In the genomic region with DNA sequence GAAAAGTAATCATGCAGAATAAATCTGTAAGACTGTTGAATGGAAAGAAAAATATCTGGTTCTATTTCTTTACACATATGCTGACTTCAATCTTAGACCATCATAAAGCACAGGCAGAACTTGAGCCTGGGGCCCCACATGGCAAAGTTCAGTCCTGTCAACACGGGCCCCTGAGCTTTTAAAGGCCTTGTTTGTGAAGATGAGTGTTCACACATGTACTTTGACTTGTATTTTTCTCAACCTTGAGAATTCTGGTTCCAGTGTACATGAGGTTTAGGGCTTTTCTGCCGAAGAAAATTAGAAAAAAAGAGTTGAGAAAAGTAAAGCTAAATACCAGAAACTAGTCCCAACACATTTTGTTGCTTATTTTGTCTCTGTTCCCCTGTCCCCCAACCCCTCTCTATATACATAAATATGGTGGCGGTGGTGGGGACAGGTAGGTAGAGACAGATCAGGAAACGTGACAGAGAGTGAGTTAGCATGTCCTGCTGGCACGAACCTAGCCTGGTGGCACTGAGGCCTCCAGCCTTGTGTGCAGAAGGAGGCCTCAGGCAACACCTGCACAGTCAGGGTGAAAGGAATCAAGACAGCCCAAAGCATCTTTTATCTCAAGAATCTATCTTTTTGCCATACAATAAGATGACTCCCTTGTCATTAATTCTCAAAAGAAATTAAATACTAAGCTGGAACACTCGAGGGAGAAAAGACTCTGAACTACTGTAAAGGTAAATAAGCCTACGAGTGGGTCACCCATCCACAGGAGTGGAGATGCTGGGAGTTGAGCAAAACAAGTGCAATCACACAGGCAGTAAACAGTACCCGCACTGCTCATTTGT, we compare ENCODE assay signal across 1 cellular context.
TF ChIP-seq lines count a peak whose summit lies in the region.

No MANE protein-coding gene starts in this region.

TF ChIP-seq in HepG2, 621 proteins besides CTCF, POLR2A, EP300 and RAD21 (continued from another document and continues in another):
- TF ChIP-seq NFIC (IDR thresholded peaks at IDR 0.05; ENCODE audit: low read length): peak; percentile 89
- TF ChIP-seq ZNF7 (CRISPR knock-in tag; IDR thresholded peaks at IDR 0.05): peak; percentile 64; the same call in 1 of the 2 replicates
- TF ChIP-seq, protein P1, sequence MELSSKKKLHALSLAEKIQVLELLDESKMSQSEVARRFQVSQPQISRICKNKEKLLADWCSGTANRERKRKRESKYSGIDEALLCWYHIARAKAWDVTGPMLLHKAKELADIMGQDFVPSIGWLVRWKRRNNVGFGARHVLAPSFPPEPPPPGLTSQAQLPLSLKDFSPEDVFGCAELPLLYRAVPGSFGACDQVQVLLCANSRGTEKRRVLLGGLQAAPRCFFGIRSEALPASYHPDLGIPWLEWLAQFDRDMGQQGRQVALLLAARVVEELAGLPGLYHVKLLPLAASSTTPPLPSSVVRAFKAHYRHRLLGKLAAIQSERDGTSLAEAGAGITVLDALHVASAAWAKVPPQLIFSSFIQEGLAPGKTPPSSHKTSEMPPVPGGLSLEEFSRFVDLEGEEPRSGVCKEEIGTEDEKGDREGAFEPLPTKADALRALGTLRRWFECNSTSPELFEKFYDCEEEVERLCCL (CRISPR knock-in tag; IDR thresholded peaks at IDR 0.05; ENCODE audit: borderline replicate concordance): no peak
- peak; percentile 66; the same call in 1 of the 2 replicates for TF ChIP-seq ZNF792 (CRISPR knock-in tag; IDR thresholded peaks at IDR 0.05)
- TF ChIP-seq, protein P2, sequence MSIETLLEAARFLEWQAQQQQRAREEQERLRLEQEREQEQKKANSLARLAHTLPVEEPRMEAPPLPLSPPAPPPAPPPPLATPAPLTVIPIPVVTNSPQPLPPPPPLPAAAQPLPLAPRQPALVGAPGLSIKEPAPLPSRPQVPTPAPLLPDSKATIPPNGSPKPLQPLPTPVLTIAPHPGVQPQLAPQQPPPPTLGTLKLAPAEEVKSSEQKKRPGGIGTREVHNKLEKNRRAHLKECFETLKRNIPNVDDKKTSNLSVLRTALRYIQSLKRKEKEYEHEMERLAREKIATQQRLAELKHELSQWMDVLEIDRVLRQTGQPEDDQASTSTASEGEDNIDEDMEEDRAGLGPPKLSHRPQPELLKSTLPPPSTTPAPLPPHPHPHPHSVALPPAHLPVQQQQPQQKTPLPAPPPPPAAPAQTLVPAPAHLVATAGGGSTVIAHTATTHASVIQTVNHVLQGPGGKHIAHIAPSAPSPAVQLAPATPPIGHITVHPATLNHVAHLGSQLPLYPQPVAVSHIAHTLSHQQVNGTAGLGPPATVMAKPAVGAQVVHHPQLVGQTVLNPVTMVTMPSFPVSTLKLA (IDR thresholded peaks at IDR 0.05): peak; percentile 56
- TF ChIP-seq ZNF260 (CRISPR knock-in tag; IDR thresholded peaks at IDR 0.05; ENCODE audit: borderline replicate concordance, low read depth): no peak
- peak; percentile 67; the same call in 1 of the 2 replicates for TF ChIP-seq MIXL1 (CRISPR knock-in tag; IDR thresholded peaks at IDR 0.05)
- no peak for TF ChIP-seq HNRNPLL (IDR thresholded peaks at IDR 0.05; ENCODE audit: low read depth, low read length, poor library complexity, severe bottlenecking)
- TF ChIP-seq BHLHE40 (IDR thresholded peaks at IDR 0.05; ENCODE audit: low read length): peak; percentile 33; the same call in 1 of the 2 replicates
- TF ChIP-seq PPARG (CRISPR knock-in tag; conservative IDR thresholded peaks at IDR 0.05): peak; percentile 56; the same call in 1 of the 2 replicates
- TF ChIP-seq, protein P3, sequence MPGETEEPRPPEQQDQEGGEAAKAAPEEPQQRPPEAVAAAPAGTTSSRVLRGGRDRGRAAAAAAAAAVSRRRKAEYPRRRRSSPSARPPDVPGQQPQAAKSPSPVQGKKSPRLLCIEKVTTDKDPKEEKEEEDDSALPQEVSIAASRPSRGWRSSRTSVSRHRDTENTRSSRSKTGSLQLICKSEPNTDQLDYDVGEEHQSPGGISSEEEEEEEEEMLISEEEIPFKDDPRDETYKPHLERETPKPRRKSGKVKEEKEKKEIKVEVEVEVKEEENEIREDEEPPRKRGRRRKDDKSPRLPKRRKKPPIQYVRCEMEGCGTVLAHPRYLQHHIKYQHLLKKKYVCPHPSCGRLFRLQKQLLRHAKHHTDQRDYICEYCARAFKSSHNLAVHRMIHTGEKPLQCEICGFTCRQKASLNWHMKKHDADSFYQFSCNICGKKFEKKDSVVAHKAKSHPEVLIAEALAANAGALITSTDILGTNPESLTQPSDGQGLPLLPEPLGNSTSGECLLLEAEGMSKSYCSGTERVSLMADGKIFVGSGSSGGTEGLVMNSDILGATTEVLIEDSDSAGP (CRISPR knock-in tag; IDR thresholded peaks at IDR 0.05; ENCODE audit: borderline replicate concordance): no peak
- TF ChIP-seq TBX2 (CRISPR knock-in tag; IDR thresholded peaks at IDR 0.05; ENCODE audit: borderline replicate concordance): peak; percentile 81; the same call in 1 of the 2 replicates
- peak in 1 of 2 experiments; percentile 76; a peak in 1 of 4 replicates for TF ChIP-seq REST (IDR thresholded peaks at IDR 0.05; ENCODE audit: borderline replicate concordance in 1 of 2, low read depth in 1 of 2, low read length in 2 of 2)
- TF ChIP-seq PITX1 (CRISPR knock-in tag; IDR thresholded peaks at IDR 0.05): peak; percentile 77; the same call in 1 of the 2 replicates
- no peak for TF ChIP-seq ZNF12 (CRISPR knock-in tag; IDR thresholded peaks at IDR 0.05)
- TF ChIP-seq ZNF605 (CRISPR knock-in tag; IDR thresholded peaks at IDR 0.05): no peak
- TF ChIP-seq PRDM10 (CRISPR knock-in tag; IDR thresholded peaks at IDR 0.05; ENCODE audit: low read depth): no peak
- TF ChIP-seq ZSCAN5A (CRISPR knock-in tag; IDR thresholded peaks at IDR 0.05; ENCODE audit: borderline replicate concordance): no peak
- no peak for TF ChIP-seq ZFYVE20 (CRISPR knock-in tag; IDR thresholded peaks at IDR 0.05; ENCODE audit: borderline replicate concordance, low read depth)
- TF ChIP-seq, protein P4, sequence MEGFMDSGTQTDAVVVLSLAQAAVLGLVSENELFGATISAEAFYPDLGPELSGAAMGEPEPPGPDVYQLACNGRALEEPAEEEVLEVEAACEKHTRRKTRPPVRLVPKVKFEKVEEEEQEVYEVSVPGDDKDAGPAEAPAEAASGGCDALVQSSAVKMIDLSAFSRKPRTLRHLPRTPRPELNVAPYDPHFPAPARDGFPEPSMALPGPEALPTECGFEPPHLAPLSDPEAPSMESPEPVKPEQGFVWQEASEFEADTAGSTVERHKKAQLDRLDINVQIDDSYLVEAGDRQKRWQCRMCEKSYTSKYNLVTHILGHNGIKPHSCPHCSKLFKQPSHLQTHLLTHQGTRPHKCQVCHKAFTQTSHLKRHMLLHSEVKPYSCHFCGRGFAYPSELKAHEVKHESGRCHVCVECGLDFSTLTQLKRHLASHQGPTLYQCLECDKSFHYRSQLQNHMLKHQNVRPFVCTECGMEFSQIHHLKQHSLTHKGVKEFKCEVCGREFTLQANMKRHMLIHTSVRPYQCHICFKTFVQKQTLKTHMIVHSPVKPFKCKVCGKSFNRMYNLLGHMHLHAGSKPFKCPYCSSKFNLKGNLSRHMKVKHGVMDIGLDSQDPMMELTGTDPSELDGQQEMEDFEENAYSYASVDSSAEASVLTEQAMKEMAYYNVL (CRISPR knock-in tag; IDR thresholded peaks at IDR 0.05; ENCODE audit: borderline replicate concordance): 0 out of 2 replicates have a peak, but pooled peaks have one; percentile 39
- peak; percentile 63 for TF ChIP-seq CCAR2 (optimal IDR thresholded peaks at IDR 0.05; ENCODE audit: low read depth, low read length)
- peak; percentile 74 for TF ChIP-seq ZFX (CRISPR knock-in tag; IDR thresholded peaks at IDR 0.05; ENCODE audit: low read depth)
- no peak for TF ChIP-seq TCF7L2 (IDR thresholded peaks at IDR 0.05; ENCODE audit: low read depth, low read length)
- TF ChIP-seq ZMYM4 (CRISPR knock-in tag; IDR thresholded peaks at IDR 0.05): peak; percentile 69
- TF ChIP-seq ZNF644 (CRISPR knock-in tag; IDR thresholded peaks at IDR 0.05; ENCODE audit: low read depth): peak; percentile 54; the same call in 1 of the 2 replicates
- no peak for TF ChIP-seq ZNF737 (CRISPR knock-in tag; IDR thresholded peaks at IDR 0.05; ENCODE audit: borderline replicate concordance)
- no peak for TF ChIP-seq SNAPC2 (CRISPR knock-in tag; IDR thresholded peaks at IDR 0.05)
- TF ChIP-seq KLF11 (CRISPR knock-in tag; IDR thresholded peaks at IDR 0.05): no peak
- no peak for TF ChIP-seq ZNF432 (CRISPR knock-in tag; IDR thresholded peaks at IDR 0.05; ENCODE audit: borderline replicate concordance)
- no peak for TF ChIP-seq PHF5A (CRISPR knock-in tag; IDR thresholded peaks at IDR 0.05; ENCODE audit: low read depth, unreplicated experiment)
- TF ChIP-seq MTA1 (CRISPR knock-in tag; IDR thresholded peaks at IDR 0.05; ENCODE audit: borderline replicate concordance): no peak
- TF ChIP-seq RXRB (CRISPR knock-in tag; IDR thresholded peaks at IDR 0.05; ENCODE audit: borderline replicate concordance): peak; percentile 69; the same call in 1 of the 2 replicates
- no peak for TF ChIP-seq ZNF75D (CRISPR knock-in tag; IDR thresholded peaks at IDR 0.05; ENCODE audit: borderline replicate concordance)
- TF ChIP-seq ZNF776 (CRISPR knock-in tag; IDR thresholded peaks at IDR 0.05): no peak
- TF ChIP-seq KLF12 (CRISPR knock-in tag; IDR thresholded peaks at IDR 0.05; ENCODE audit: borderline replicate concordance): no peak
- no peak for TF ChIP-seq SRSF9 (IDR thresholded peaks at IDR 0.05; ENCODE audit: borderline replicate concordance, insufficient read depth, low read depth, low read length, poor library complexity, severe bottlenecking)
- peak; percentile 45; the same call in 1 of the 2 replicates for TF ChIP-seq GATA4 (IDR thresholded peaks at IDR 0.05; ENCODE audit: borderline replicate concordance, low read depth)
- TF ChIP-seq HNRNPH1 (optimal IDR thresholded peaks at IDR 0.05; ENCODE audit: low read depth, low read length): no peak
- no peak for TF ChIP-seq TSC22D2 (CRISPR knock-in tag; IDR thresholded peaks at IDR 0.05; ENCODE audit: borderline replicate concordance)
- no peak for TF ChIP-seq EEA1 (CRISPR knock-in tag; IDR thresholded peaks at IDR 0.05; ENCODE audit: borderline replicate concordance)
